In genomic region chr12:111298583-111299436, GRCh38 we compare ENCODE assay signal across 8 cellular contexts.
A peak's percentile ranks its signal among the peaks of the same experiment; 100 is the strongest.
DNase-seq lines count a peak whose midpoint lies in the region; ATAC-seq, FAIRE-seq and TF ChIP-seq lines count a peak whose summit lies in the region.

No MANE protein-coding gene starts in this region.

- H3K9ac ChIP-seq in fibroblast of lung (ENCODE audit: insufficient read depth, low read length) = no peak overlapping the region

- no peak for TF ChIP-seq EP300 in upper lobe of left lung (IDR thresholded peaks at IDR 0.05)

- no peak for TF ChIP-seq POLR2A in GM12892 (IDR thresholded peaks at IDR 0.05; ENCODE audit: low read depth, low read length)
- TF ChIP-seq POLR2A in upper lobe of left lung (IDR thresholded peaks at IDR 0.05) = no peak

- H3K27ac ChIP-seq in fibroblast of lung (ENCODE audit: insufficient read depth, low read length) = no peak overlapping the region
- H3K27ac ChIP-seq in osteoblast (ENCODE audit: low read depth, low read length) = no peak overlapping the region
- H3K27ac ChIP-seq in upper lobe of left lung = no peak overlapping the region

- H3K4me3 ChIP-seq in fibroblast of lung (replicated peaks in 1 of 4; ENCODE audit: control extremely low read depth in 1 of 4, insufficient read depth in 1 of 4, low read depth in 3 of 4, low read length in 4 of 4) = no peak overlapping the region
- H3K4me3 ChIP-seq in osteoblast (ENCODE audit: insufficient read depth, low read length) = no peak overlapping the region
- no peak overlapping the region for H3K4me3 ChIP-seq in upper lobe of left lung

- H3K79me2 ChIP-seq in fibroblast of lung (ENCODE audit: control insufficient read depth, insufficient read depth, low read length) = no peaks in the 10 kb centered on the region
- H3K79me2 ChIP-seq in osteoblast (ENCODE audit: insufficient read depth, low read length) = no peaks in the 10 kb centered on the region

- no peaks in the 10 kb centered on the region for H3K27me3 ChIP-seq in fibroblast of lung (ENCODE audit: control insufficient read depth, insufficient read depth, low read length)
- no peaks in the 10 kb centered on the region for H3K27me3 ChIP-seq in osteoblast (ENCODE audit: insufficient read depth, low read length)
- no peaks in the 10 kb centered on the region for H3K27me3 ChIP-seq in upper lobe of left lung

- H3K36me3 ChIP-seq in fibroblast of lung (ENCODE audit: control insufficient read depth, insufficient read depth, low read length) (no peaks in the 10 kb centered on the region), osteoblast (ENCODE audit: insufficient read depth, low read length) (no peaks in the 10 kb centered on the region), upper lobe of left lung (no peaks in the 10 kb centered on the region)

- no peak overlapping the region for H3K4me2 ChIP-seq in fibroblast of lung (ENCODE audit: extremely low read depth, insufficient read depth, low read length)
- H3K4me2 ChIP-seq in osteoblast (ENCODE audit: insufficient read depth, low read length) = no peak overlapping the region

- H3K4me1 ChIP-seq in fibroblast of lung (ENCODE audit: control insufficient read depth, extremely low read depth, insufficient read depth, low read length) (no peaks in the 10 kb centered on the region), osteoblast (ENCODE audit: insufficient read depth, low read length) (no peaks in the 10 kb centered on the region), upper lobe of left lung (no peaks in the 10 kb centered on the region)

- 46 to 53% methylated on average over 10 to 14 of the region's 14 CpGs for WGBS in upper lobe of left lung, 2 donors

- in situ Hi-C loops in ACHN (cut with HindIII; ENCODE audit: low pct_ligation_motif_present, low pct_unique_long_range_greater_than_20kb, low sequenced_read_pairs) = no loop called here

- H3K9me3 ChIP-seq in fibroblast of lung (ENCODE audit: control insufficient read depth, insufficient read depth, low read depth, low read length) = no peaks in the 10 kb centered on the region
- H3K9me3 ChIP-seq in osteoblast (ENCODE audit: low read depth, low read length) = no peaks in the 10 kb centered on the region
- peaks cover 0 to 4% (median 3%) of the 10 kb centered on the region in 4 donors for H3K9me3 ChIP-seq in upper lobe of left lung

- peak; percentile 68 to 89 for TF ChIP-seq CTCF in fibroblast of lung (conservative IDR thresholded peaks at IDR 0.05 in 1 of 2, IDR thresholded peaks at IDR 0.05 in 1 of 2; ENCODE audit: low read depth in 1 of 2, low read length in 2 of 2)
- peak; percentile 78 for TF ChIP-seq CTCF in osteoblast (IDR thresholded peaks at IDR 0.05; ENCODE audit: extremely low read depth, low read depth, low read length)
- peak in 5 of 6 experiments; percentile 45 to 70 (median 62) for TF ChIP-seq CTCF in upper lobe of left lung (IDR thresholded peaks at IDR 0.05)

- H2AFZ ChIP-seq in fibroblast of lung (ENCODE audit: low read length) = no peak overlapping the region
- H2AFZ ChIP-seq in osteoblast (ENCODE audit: low read length) = no peak overlapping the region

- peak; percentile 77 for FAIRE-seq in GM12892 (lab: Jason Lieb, UNC)

- no peaks in the 10 kb centered on the region for H4K20me1 ChIP-seq in fibroblast of lung (ENCODE audit: control insufficient read depth, extremely low read depth, insufficient read depth, low read length)
- H4K20me1 ChIP-seq in osteoblast (ENCODE audit: insufficient read depth, low read length) = no peaks in the 10 kb centered on the region

- DNase-seq in ACHN (peak; percentile 72), GM12892 (ENCODE audit: insufficient read length) (peak; percentile 66), NCI-H748 treated with DMSO at 0.1 percent for 48 hours (lab: John Stamatoyannopoulos, UW) (peak; percentile 42), activated T-cell treated with anti-CD3 and anti-CD28 coated beads for 48 hours (ENCODE audit: low read depth) (peak; percentile 39), fibroblast of lung (ENCODE audit: low read depth in 2 of 2) (peak; percentile 27 to 48), osteoblast (ENCODE audit: insufficient read length, low spot score, missing footprints) (peak; percentile 95), upper lobe of left lung (peak in 1 of 2 donors; percentile 24)

- ATAC-seq in upper lobe of left lung (ENCODE audit: low FRiP score in 2 of 2) = peak; percentile 28 to 52
- no peak for ATAC-seq in HG02798 (IDR thresholded peaks at IDR 0.05; ENCODE audit: poor library complexity, unreplicated experiment)
